ENCODE assay signal across 1 cellular context in the genomic region with DNA sequence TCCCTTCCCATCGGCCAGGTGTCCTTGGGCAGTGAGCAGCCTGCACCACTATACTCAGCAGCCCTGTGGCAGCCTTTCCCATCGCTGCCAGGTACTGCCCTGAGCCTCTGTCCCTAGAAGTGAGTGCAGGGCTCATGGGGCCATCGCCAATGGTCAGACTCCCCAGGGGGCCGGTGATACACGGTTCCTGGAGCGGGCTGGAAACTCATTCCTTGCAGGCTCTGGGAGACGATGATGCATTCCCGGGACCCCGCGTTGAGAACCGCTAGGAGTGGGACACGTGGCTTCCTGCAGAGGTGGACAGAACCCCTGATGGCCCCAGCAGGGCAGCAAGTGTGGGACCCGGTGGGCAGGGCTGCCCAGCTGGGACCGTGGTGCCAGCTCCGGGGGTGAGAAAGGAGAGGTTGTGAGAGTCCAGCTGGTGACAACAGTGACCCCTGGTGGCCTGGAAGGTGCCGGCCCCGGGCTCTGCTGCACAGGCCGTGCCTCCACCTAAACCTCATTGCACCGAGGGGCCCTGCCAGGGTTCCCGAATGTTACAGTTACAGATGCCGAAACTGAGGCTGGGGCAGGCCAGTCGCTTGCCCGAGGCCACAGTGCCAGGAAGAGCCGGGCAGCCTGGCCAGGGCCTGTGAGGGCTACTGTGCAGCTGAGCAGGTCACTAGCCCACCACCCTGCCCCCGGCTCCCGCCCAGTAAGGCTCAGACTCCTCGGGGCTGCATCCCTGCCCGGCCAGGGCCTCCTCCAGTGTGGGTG.
TF ChIP-seq lines count a peak whose summit lies in the region.

No MANE protein-coding gene starts in this region.

TF ChIP-seq in HepG2, 621 proteins besides CTCF, POLR2A, EP300 and RAD21 (continued from another document and continues in another):
- TF ChIP-seq, protein P1, sequence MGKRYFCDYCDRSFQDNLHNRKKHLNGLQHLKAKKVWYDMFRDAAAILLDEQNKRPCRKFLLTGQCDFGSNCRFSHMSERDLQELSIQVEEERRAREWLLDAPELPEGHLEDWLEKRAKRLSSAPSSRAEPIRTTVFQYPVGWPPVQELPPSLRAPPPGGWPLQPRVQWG (CRISPR knock-in tag; IDR thresholded peaks at IDR 0.05; ENCODE audit: borderline replicate concordance, low read depth): no peak
- TF ChIP-seq SP5 (CRISPR knock-in tag; IDR thresholded peaks at IDR 0.05; ENCODE audit: borderline replicate concordance, low read depth): no peak
- peak; percentile 62; the same call in 1 of the 2 replicates for TF ChIP-seq KDM5B (CRISPR knock-in tag; IDR thresholded peaks at IDR 0.05; ENCODE audit: borderline replicate concordance)
- TF ChIP-seq TMF1 (CRISPR knock-in tag; IDR thresholded peaks at IDR 0.05; ENCODE audit: low read depth): no peak
- TF ChIP-seq THAP11 (CRISPR knock-in tag; IDR thresholded peaks at IDR 0.05): no peak
- no peak for TF ChIP-seq AKAP8 (CRISPR knock-in tag; IDR thresholded peaks at IDR 0.05)
- TF ChIP-seq, protein P2, sequence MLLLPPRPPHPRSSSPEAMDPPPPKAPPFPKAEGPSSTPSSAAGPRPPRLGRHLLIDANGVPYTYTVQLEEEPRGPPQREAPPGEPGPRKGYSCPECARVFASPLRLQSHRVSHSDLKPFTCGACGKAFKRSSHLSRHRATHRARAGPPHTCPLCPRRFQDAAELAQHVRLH (CRISPR knock-in tag; IDR thresholded peaks at IDR 0.05; ENCODE audit: borderline replicate concordance, low read depth): 0 out of 2 replicates have a peak, but pooled peaks have one; percentile 27
- peak; percentile 94 for TF ChIP-seq HNRNPL (IDR thresholded peaks at IDR 0.05; ENCODE audit: low read depth, low read length)
- TF ChIP-seq ZNF629 (CRISPR knock-in tag; conservative IDR thresholded peaks at IDR 0.05): 0 out of 2 replicates have a peak, but pooled peaks have one; percentile 8
- no peak for TF ChIP-seq ZNF749 (CRISPR knock-in tag; IDR thresholded peaks at IDR 0.05; ENCODE audit: borderline replicate concordance)
- TF ChIP-seq ZNF430 (CRISPR knock-in tag; IDR thresholded peaks at IDR 0.05): no peak
- TF ChIP-seq, protein P3, sequence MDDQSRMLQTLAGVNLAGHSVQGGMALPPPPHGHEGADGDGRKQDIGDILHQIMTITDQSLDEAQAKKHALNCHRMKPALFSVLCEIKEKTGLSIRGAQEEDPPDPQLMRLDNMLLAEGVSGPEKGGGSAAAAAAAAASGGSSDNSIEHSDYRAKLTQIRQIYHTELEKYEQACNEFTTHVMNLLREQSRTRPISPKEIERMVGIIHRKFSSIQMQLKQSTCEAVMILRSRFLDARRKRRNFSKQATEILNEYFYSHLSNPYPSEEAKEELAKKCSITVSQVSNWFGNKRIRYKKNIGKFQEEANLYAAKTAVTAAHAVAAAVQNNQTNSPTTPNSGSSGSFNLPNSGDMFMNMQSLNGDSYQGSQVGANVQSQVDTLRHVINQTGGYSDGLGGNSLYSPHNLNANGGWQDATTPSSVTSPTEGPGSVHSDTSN (CRISPR knock-in tag; IDR thresholded peaks at IDR 0.05; ENCODE audit: borderline replicate concordance): no peak
- TF ChIP-seq KAT2B (IDR thresholded peaks at IDR 0.05; ENCODE audit: borderline replicate concordance, low read depth, low read length): no peak
- TF ChIP-seq RNF2 (conservative IDR thresholded peaks at IDR 0.05; ENCODE audit: low read depth): no peak
- TF ChIP-seq, protein P4, sequence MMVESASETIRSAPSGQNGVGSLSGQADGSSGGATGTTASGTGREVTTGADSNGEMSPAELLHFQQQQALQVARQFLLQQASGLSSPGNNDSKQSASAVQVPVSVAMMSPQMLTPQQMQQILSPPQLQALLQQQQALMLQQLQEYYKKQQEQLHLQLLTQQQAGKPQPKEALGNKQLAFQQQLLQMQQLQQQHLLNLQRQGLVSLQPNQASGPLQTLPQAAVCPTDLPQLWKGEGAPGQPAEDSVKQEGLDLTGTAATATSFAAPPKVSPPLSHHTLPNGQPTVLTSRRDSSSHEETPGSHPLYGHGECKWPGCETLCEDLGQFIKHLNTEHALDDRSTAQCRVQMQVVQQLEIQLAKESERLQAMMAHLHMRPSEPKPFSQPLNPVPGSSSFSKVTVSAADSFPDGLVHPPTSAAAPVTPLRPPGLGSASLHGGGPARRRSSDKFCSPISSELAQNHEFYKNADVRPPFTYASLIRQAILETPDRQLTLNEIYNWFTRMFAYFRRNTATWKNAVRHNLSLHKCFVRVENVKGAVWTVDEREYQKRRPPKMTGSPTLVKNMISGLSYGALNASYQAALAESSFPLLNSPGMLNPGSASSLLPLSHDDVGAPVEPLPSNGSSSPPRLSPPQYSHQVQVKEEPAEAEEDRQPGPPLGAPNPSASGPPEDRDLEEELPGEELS (CRISPR knock-in tag; IDR thresholded peaks at IDR 0.05): no peak
- TF ChIP-seq, protein P5, sequence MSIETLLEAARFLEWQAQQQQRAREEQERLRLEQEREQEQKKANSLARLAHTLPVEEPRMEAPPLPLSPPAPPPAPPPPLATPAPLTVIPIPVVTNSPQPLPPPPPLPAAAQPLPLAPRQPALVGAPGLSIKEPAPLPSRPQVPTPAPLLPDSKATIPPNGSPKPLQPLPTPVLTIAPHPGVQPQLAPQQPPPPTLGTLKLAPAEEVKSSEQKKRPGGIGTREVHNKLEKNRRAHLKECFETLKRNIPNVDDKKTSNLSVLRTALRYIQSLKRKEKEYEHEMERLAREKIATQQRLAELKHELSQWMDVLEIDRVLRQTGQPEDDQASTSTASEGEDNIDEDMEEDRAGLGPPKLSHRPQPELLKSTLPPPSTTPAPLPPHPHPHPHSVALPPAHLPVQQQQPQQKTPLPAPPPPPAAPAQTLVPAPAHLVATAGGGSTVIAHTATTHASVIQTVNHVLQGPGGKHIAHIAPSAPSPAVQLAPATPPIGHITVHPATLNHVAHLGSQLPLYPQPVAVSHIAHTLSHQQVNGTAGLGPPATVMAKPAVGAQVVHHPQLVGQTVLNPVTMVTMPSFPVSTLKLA (IDR thresholded peaks at IDR 0.05): no peak
- TF ChIP-seq, protein P6, sequence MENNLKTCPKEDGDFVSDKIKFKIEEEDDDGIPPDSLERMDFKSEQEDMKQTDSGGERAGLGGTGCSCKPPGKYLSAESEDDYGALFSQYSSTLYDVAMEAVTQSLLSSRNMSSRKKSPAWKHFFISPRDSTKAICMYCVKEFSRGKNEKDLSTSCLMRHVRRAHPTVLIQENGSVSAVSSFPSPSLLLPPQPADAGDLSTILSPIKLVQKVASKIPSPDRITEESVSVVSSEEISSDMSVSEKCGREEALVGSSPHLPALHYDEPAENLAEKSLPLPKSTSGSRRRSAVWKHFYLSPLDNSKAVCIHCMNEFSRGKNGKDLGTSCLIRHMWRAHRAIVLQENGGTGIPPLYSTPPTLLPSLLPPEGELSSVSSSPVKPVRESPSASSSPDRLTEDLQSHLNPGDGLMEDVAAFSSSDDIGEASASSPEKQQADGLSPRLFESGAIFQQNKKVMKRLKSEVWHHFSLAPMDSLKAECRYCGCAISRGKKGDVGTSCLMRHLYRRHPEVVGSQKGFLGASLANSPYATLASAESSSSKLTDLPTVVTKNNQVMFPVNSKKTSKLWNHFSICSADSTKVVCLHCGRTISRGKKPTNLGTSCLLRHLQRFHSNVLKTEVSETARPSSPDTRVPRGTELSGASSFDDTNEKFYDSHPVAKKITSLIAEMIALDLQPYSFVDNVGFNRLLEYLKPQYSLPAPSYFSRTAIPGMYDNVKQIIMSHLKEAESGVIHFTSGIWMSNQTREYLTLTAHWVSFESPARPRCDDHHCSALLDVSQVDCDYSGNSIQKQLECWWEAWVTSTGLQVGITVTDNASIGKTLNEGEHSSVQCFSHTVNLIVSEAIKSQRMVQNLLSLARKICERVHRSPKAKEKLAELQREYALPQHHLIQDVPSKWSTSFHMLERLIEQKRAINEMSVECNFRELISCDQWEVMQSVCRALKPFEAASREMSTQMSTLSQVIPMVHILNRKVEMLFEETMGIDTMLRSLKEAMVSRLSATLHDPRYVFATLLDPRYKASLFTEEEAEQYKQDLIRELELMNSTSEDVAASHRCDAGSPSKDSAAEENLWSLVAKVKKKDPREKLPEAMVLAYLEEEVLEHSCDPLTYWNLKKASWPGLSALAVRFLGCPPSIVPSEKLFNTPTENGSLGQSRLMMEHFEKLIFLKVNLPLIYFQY (CRISPR knock-in tag; IDR thresholded peaks at IDR 0.05; ENCODE audit: borderline replicate concordance): peak; percentile 44; the same call in 1 of the 2 replicates
- no peak for TF ChIP-seq DR1 (CRISPR knock-in tag; IDR thresholded peaks at IDR 0.05)
- TF ChIP-seq CCAR2 (optimal IDR thresholded peaks at IDR 0.05; ENCODE audit: low read depth, low read length): no peak
- TF ChIP-seq, protein P7, sequence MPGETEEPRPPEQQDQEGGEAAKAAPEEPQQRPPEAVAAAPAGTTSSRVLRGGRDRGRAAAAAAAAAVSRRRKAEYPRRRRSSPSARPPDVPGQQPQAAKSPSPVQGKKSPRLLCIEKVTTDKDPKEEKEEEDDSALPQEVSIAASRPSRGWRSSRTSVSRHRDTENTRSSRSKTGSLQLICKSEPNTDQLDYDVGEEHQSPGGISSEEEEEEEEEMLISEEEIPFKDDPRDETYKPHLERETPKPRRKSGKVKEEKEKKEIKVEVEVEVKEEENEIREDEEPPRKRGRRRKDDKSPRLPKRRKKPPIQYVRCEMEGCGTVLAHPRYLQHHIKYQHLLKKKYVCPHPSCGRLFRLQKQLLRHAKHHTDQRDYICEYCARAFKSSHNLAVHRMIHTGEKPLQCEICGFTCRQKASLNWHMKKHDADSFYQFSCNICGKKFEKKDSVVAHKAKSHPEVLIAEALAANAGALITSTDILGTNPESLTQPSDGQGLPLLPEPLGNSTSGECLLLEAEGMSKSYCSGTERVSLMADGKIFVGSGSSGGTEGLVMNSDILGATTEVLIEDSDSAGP (CRISPR knock-in tag; IDR thresholded peaks at IDR 0.05; ENCODE audit: borderline replicate concordance): peak; percentile 60; the same call in 1 of the 2 replicates
- TF ChIP-seq XRCC5 (optimal IDR thresholded peaks at IDR 0.05; ENCODE audit: low read length): no peak
- TF ChIP-seq KDM2A (CRISPR knock-in tag; IDR thresholded peaks at IDR 0.05; ENCODE audit: borderline replicate concordance, low read depth): peak; percentile 48; the same call in 1 of the 2 replicates
- TF ChIP-seq, protein P8, sequence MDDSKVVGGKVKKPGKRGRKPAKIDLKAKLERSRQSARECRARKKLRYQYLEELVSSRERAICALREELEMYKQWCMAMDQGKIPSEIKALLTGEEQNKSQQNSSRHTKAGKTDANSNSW (CRISPR knock-in tag; IDR thresholded peaks at IDR 0.05; ENCODE audit: borderline replicate concordance): no peak
- TF ChIP-seq ZNF549 (CRISPR knock-in tag; IDR thresholded peaks at IDR 0.05): no peak
- TF ChIP-seq, protein P9, sequence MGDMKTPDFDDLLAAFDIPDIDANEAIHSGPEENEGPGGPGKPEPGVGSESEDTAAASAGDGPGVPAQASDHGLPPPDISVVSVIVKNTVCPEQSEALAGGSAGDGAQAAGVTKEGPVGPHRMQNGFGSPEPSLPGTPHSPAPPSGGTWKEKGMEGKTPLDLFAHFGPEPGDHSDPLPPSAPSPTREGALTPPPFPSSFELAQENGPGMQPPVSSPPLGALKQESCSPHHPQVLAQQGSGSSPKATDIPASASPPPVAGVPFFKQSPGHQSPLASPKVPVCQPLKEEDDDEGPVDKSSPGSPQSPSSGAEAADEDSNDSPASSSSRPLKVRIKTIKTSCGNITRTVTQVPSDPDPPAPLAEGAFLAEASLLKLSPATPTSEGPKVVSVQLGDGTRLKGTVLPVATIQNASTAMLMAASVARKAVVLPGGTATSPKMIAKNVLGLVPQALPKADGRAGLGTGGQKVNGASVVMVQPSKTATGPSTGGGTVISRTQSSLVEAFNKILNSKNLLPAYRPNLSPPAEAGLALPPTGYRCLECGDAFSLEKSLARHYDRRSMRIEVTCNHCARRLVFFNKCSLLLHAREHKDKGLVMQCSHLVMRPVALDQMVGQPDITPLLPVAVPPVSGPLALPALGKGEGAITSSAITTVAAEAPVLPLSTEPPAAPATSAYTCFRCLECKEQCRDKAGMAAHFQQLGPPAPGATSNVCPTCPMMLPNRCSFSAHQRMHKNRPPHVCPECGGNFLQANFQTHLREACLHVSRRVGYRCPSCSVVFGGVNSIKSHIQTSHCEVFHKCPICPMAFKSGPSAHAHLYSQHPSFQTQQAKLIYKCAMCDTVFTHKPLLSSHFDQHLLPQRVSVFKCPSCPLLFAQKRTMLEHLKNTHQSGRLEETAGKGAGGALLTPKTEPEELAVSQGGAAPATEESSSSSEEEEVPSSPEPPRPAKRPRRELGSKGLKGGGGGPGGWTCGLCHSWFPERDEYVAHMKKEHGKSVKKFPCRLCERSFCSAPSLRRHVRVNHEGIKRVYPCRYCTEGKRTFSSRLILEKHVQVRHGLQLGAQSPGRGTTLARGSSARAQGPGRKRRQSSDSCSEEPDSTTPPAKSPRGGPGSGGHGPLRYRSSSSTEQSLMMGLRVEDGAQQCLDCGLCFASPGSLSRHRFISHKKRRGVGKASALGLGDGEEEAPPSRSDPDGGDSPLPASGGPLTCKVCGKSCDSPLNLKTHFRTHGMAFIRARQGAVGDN (CRISPR knock-in tag; IDR thresholded peaks at IDR 0.05): peak; percentile 52; the same call in 1 of the 2 replicates
- no peak for TF ChIP-seq ZFP36 (IDR thresholded peaks at IDR 0.05; ENCODE audit: borderline replicate concordance, low read depth, low read length, partially characterized antibody)
- TF ChIP-seq, protein P10, sequence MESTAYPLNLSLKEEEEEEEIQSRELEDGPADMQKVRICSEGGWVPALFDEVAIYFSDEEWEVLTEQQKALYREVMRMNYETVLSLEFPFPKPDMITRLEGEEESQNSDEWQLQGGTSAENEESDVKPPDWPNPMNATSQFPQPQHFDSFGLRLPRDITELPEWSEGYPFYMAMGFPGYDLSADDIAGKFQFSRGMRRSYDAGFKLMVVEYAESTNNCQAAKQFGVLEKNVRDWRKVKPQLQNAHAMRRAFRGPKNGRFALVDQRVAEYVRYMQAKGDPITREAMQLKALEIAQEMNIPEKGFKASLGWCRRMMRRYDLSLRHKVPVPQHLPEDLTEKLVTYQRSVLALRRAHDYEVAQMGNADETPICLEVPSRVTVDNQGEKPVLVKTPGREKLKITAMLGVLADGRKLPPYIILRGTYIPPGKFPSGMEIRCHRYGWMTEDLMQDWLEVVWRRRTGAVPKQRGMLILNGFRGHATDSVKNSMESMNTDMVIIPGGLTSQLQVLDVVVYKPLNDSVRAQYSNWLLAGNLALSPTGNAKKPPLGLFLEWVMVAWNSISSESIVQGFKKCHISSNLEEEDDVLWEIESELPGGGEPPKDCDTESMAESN (CRISPR knock-in tag; conservative IDR thresholded peaks at IDR 0.05): 0 out of 2 replicates have a peak, but pooled peaks have one; percentile 46
- TF ChIP-seq, protein P11, sequence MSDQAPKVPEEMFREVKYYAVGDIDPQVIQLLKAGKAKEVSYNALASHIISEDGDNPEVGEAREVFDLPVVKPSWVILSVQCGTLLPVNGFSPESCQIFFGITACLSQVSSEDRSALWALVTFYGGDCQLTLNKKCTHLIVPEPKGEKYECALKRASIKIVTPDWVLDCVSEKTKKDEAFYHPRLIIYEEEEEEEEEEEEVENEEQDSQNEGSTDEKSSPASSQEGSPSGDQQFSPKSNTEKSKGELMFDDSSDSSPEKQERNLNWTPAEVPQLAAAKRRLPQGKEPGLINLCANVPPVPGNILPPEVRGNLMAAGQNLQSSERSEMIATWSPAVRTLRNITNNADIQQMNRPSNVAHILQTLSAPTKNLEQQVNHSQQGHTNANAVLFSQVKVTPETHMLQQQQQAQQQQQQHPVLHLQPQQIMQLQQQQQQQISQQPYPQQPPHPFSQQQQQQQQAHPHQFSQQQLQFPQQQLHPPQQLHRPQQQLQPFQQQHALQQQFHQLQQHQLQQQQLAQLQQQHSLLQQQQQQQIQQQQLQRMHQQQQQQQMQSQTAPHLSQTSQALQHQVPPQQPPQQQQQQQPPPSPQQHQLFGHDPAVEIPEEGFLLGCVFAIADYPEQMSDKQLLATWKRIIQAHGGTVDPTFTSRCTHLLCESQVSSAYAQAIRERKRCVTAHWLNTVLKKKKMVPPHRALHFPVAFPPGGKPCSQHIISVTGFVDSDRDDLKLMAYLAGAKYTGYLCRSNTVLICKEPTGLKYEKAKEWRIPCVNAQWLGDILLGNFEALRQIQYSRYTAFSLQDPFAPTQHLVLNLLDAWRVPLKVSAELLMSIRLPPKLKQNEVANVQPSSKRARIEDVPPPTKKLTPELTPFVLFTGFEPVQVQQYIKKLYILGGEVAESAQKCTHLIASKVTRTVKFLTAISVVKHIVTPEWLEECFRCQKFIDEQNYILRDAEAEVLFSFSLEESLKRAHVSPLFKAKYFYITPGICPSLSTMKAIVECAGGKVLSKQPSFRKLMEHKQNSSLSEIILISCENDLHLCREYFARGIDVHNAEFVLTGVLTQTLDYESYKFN (CRISPR knock-in tag; conservative IDR thresholded peaks at IDR 0.05): no peak
